19 cellular contexts compared by ENCODE assay signal in the genomic region with DNA sequence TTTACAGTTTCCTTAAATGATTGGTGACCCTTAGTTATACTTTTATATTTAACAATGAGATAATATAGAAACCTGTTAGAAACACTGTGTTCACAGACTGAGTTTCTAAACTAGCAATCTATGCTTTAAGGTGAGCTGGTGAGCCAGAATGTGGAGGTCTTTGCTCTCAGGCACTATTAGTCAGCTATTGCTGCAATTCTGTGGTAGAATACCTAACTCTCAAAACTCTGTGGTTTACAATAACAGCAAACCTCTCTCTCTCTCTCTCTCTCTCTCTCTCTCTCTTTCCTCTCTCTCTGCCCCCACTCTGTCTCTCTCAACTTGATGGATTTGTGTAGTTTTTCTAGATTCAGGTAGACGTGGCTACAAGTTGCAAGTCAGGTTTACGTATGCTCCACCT. TPM values are rescaled to one million over a fixed set of nuclear protein-coding genes. Genes with fewer than 3 reads are reported as not detected.
DNase-seq lines count a peak whose midpoint lies in the region; ATAC-seq lines count a peak whose summit lies in the region.
"Had no signal": no experiment of that assay in that cellular context is flagged by ENCODE, and none has a peak within 500 bp of the region (broad histone marks: within the 10 kb centered on the region; RNA-seq: fewer than 3 reads in every experiment).

No MANE protein-coding gene starts in this region.

- H3K27me3 ChIP-seq in MG63: no peaks in the 10 kb centered on the region
- H3K27me3 ChIP-seq: body of pancreas, Peyer's patch had no signal

- no peaks in the 10 kb centered on the region for H3K36me3 ChIP-seq in MG63
- H3K36me3 ChIP-seq: esophagus squamous epithelium, Peyer's patch, WERI-Rb-1 had no signal

- no peak overlapping the region for H3K4me3 ChIP-seq in MG63
- H3K4me3 ChIP-seq: body of pancreas, esophagus squamous epithelium, Peyer's patch had no signal

- no peaks in the 10 kb centered on the region for H3K9me3 ChIP-seq in MG63
- H3K9me3 ChIP-seq: body of pancreas, esophagus squamous epithelium, Peyer's patch had no signal

- ATAC-seq in GM19372 (IDR thresholded peaks at IDR 0.05; ENCODE audit: low read depth, unreplicated experiment) (peak; percentile 52), HG02763 (IDR thresholded peaks at IDR 0.05; ENCODE audit: unreplicated experiment) (peak; percentile 50)
- ATAC-seq: activated CD8-positive, alpha-beta memory T cell treated with anti-CD3 and anti-CD28 coated beads, Interleukin-2, amount 10 ng/mL, durations not matched to agents 7 days and 5 days; body of pancreas; HCT116; left lobe of liver had no signal

- DNase-seq in M059J (ENCODE audit: low read depth) (peak; percentile 48), kidney tubule cell (ENCODE audit: low spot score) (peak; percentile 38), NCI-H2171 (lab: John Stamatoyannopoulos, UW) (no peak), MG63 (no peak), LoVo (ENCODE audit: low spot score) (no peak)
- DNase-seq: activated CD8-positive, alpha-beta memory T cell treated with anti-CD3 and anti-CD28 coated beads, Interleukin-2, amount 10 ng/mL, durations not matched to agents 7 days and 5 days; body of pancreas; dermis blood vessel endothelial cell; esophagus squamous epithelium; hypothalamus; NCI-H1694; NCI-H524; Peyer's patch; posterior cingulate gyrus; WERI-Rb-1 had no signal

RNA-seq across cellular contexts. Expression of gene LCORL, which starts 17.6 kb away (rescaled TPM):
- 19.6 and 23.3 TPM in 2 replicates for total RNA-seq in M059J (2014; rRNA removed; shearing (Covaris generic))
- total RNA-seq in MG63 (2014; rRNA removed; shearing (Covaris generic); ENCODE audit: low replicate concordance): 5.2 and 6.5 TPM in 2 replicates

Comparison
In these comparisons a context has a peak if more than half of its experiments do, and no peak if none do; other contexts are left out.
1. DNase-seq: peak in M059J (single experiment) and kidney tubule cell (single experiment); none in NCI-H2171 (single experiment), MG63 (single experiment) and LoVo (single experiment).